Comparison of ENCODE assay signal across 1 cellular context in the genomic region with DNA sequence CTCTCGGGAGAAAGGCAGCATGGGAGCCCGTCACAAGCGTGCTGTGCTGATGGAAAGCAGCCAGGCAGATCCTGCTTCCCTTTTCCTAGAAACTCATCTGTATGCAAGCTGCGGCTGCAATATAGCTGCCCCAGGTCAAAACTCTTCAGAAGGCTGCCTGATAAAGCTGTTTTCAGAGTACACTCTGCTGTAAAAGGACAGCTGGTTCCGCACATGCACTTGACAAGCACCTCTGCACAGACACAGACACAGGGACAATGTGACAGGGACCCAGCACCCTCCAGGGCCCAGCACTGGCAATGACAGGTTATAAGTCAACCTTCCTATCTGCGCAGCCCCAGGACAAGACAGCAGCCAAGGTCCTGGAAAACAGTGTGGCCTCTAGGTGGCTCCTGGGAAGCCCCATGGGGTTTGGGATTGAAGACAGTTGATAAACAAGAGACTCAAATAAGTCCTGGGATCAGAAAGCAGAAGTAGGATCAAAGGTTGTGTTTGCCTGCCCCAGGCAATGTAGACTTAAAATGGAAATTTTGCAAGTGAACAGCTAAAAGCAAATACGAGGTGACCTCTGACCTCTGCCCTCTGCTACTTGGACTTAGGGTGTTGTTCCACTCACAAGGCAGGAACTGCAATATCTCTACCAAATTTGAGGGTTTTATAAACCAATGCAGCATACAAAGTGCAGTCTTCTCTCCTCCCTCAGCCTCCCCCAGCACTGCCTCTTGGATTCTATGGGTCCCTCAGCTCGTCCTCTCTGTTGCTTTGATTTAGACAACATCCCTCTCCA.
TF ChIP-seq lines count a peak whose summit lies in the region.

No MANE protein-coding gene starts in this region.

TF ChIP-seq in HepG2, 621 proteins besides CTCF, POLR2A, EP300 and RAD21 (continued from another document):
- TF ChIP-seq, protein P1, sequence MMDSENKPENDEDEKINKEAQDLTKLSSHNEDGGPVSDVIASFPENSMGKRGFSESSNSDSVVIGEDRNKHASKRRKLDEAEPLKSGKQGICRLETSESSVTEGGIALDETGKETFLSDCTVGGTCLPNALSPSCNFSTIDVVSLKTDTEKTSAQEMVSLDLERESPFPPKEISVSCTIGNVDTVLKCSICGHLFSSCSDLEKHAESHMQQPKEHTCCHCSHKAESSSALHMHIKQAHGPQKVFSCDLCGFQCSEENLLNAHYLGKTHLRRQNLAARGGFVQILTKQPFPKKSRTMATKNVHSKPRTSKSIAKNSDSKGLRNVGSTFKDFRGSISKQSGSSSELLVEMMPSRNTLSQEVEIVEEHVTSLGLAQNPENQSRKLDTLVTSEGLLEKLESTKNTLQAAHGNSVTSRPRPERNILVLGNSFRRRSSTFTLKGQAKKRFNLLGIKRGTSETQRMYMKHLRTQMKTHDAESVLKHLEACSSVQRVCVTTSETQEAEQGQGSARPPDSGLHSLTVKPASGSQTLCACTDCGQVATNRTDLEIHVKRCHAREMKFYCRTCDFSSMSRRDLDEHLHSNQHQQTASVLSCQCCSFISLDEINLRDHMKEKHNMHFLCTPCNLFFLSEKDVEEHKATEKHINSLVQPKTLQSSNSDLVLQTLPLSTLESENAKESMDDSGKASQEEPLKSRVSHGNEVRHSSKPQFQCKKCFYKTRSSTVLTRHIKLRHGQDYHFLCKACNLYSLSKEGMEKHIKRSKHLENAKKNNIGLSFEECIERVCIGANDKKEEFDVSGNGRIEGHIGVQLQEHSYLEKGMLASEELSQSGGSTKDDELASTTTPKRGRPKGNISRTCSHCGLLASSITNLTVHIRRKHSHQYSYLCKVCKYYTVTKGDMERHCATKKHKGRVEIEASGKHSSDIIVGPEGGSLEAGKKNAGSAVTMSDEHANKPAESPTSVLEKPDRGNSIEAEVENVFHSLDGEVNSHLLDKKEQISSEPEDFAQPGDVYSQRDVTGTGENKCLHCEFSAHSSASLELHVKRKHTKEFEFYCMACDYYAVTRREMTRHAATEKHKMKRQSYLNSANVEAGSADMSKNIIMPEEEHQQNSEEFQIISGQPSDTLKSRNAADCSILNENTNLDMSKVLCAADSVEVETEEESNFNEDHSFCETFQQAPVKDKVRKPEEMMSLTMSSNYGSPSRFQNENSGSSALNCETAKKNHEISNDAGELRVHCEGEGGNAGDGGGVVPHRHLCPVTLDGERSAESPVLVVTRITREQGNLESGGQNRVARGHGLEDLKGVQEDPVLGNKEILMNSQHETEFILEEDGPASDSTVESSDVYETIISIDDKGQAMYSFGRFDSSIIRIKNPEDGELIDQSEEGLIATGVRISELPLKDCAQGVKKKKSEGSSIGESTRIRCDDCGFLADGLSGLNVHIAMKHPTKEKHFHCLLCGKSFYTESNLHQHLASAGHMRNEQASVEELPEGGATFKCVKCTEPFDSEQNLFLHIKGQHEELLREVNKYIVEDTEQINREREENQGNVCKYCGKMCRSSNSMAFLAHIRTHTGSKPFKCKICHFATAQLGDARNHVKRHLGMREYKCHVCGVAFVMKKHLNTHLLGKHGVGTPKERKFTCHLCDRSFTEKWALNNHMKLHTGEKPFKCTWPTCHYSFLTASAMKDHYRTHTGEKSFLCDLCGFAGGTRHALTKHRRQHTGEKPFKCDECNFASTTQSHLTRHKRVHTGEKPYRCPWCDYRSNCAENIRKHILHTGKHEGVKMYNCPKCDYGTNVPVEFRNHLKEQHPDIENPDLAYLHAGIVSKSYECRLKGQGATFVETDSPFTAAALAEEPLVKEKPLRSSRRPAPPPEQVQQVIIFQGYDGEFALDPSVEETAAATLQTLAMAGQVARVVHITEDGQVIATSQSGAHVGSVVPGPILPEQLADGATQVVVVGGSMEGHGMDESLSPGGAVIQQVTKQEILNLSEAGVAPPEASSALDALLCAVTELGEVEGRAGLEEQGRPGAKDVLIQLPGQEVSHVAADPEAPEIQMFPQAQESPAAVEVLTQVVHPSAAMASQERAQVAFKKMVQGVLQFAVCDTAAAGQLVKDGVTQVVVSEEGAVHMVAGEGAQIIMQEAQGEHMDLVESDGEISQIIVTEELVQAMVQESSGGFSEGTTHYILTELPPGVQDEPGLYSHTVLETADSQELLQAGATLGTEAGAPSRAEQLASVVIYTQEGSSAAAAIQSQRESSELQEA (CRISPR knock-in tag; IDR thresholded peaks at IDR 0.05; ENCODE audit: not compliant biosample characterization): peak; percentile 59
- TF ChIP-seq ELF4 (CRISPR knock-in tag; IDR thresholded peaks at IDR 0.05; ENCODE audit: borderline replicate concordance) (0 out of 2 replicates have a peak, but pooled peaks have one; percentile 20), PRPF4 (IDR thresholded peaks at IDR 0.05; ENCODE audit: low read depth, low read length, poor library complexity, severe bottlenecking) (no peak), ZNF772 (CRISPR knock-in tag; IDR thresholded peaks at IDR 0.05) (peak; percentile 93; the same call in 1 of the 2 replicates), ZNF782 (CRISPR knock-in tag; IDR thresholded peaks at IDR 0.05; ENCODE audit: borderline replicate concordance) (no peak), CBX5 (CRISPR knock-in tag; IDR thresholded peaks at IDR 0.05; ENCODE audit: borderline replicate concordance) (peak; percentile 73; the same call in 1 of the 2 replicates), HNRNPL (IDR thresholded peaks at IDR 0.05; ENCODE audit: low read depth, low read length) (no peak), KMT2B (CRISPR knock-in tag; IDR thresholded peaks at IDR 0.05) (no peak), HOXA9 (CRISPR knock-in tag; IDR thresholded peaks at IDR 0.05; ENCODE audit: borderline replicate concordance) (no peak), TCF7 (IDR thresholded peaks at IDR 0.05; ENCODE audit: low read depth) (peak; percentile 81)
- TF ChIP-seq, protein P2, sequence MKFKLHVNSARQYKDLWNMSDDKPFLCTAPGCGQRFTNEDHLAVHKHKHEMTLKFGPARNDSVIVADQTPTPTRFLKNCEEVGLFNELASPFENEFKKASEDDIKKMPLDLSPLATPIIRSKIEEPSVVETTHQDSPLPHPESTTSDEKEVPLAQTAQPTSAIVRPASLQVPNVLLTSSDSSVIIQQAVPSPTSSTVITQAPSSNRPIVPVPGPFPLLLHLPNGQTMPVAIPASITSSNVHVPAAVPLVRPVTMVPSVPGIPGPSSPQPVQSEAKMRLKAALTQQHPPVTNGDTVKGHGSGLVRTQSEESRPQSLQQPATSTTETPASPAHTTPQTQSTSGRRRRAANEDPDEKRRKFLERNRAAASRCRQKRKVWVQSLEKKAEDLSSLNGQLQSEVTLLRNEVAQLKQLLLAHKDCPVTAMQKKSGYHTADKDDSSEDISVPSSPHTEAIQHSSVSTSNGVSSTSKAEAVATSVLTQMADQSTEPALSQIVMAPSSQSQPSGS (CRISPR knock-in tag; IDR thresholded peaks at IDR 0.05): peak; percentile 80
- TF ChIP-seq, protein P3, sequence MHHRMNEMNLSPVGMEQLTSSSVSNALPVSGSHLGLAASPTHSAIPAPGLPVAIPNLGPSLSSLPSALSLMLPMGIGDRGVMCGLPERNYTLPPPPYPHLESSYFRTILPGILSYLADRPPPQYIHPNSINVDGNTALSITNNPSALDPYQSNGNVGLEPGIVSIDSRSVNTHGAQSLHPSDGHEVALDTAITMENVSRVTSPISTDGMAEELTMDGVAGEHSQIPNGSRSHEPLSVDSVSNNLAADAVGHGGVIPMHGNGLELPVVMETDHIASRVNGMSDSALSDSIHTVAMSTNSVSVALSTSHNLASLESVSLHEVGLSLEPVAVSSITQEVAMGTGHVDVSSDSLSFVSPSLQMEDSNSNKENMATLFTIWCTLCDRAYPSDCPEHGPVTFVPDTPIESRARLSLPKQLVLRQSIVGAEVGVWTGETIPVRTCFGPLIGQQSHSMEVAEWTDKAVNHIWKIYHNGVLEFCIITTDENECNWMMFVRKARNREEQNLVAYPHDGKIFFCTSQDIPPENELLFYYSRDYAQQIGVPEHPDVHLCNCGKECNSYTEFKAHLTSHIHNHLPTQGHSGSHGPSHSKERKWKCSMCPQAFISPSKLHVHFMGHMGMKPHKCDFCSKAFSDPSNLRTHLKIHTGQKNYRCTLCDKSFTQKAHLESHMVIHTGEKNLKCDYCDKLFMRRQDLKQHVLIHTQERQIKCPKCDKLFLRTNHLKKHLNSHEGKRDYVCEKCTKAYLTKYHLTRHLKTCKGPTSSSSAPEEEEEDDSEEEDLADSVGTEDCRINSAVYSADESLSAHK (CRISPR knock-in tag; IDR thresholded peaks at IDR 0.05; ENCODE audit: borderline replicate concordance): no peak
- TF ChIP-seq, protein P4, sequence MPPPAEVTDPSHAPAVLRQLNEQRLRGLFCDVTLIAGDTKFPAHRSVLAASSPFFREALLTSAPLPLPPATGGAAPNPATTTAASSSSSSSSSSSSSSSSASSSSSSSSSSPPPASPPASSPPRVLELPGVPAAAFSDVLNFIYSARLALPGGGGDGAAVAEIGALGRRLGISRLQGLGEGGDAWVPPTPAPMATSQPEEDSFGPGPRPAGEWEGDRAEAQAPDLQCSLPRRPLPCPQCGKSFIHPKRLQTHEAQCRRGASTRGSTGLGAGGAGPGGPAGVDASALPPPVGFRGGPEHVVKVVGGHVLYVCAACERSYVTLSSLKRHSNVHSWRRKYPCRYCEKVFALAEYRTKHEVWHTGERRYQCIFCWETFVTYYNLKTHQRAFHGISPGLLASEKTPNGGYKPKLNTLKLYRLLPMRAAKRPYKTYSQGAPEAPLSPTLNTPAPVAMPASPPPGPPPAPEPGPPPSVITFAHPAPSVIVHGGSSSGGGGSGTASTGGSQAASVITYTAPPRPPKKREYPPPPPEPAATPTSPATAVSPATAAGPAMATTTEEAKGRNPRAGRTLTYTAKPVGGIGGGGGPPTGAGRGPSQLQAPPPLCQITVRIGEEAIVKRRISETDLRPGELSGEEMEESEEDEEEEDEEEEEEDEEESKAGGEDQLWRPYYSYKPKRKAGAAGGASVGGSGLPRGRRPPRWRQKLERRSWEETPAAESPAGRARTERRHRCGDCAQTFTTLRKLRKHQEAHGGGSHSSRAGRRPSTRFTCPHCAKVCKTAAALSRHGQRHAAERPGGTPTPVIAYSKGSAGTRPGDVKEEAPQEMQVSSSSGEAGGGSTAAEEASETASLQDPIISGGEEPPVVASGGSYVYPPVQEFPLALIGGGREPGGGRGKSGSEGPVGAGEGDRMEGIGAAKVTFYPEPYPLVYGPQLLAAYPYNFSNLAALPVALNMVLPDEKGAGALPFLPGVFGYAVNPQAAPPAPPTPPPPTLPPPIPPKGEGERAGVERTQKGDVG (CRISPR knock-in tag; IDR thresholded peaks at IDR 0.05; ENCODE audit: borderline replicate concordance): no peak
- TF ChIP-seq, protein P5, sequence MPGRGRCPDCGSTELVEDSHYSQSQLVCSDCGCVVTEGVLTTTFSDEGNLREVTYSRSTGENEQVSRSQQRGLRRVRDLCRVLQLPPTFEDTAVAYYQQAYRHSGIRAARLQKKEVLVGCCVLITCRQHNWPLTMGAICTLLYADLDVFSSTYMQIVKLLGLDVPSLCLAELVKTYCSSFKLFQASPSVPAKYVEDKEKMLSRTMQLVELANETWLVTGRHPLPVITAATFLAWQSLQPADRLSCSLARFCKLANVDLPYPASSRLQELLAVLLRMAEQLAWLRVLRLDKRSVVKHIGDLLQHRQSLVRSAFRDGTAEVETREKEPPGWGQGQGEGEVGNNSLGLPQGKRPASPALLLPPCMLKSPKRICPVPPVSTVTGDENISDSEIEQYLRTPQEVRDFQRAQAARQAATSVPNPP (CRISPR knock-in tag; IDR thresholded peaks at IDR 0.05): peak; percentile 73; the same call in 1 of the 2 replicates
